In genomic region chr17:67480959-67481358, GRCh38 we compare ENCODE assay signal across 7 cellular contexts.
DNase-seq lines count a peak whose midpoint lies in the region; ATAC-seq and TF ChIP-seq lines count a peak whose summit lies in the region.
"Not testable (repeated sequence)": the region's sequence is repeated elsewhere in the genome, so short reads cannot be mapped to it uniquely, and the experiment has no call there.

No MANE protein-coding gene starts in this region.

- not testable (repeated sequence) for H2BK5ac ChIP-seq in H9 (ENCODE audit: insufficient read length, low read length)

- peak overlapping the region; percentile 82 for H4K5ac ChIP-seq in H9 (ENCODE audit: insufficient read length, low read depth, low read length)

- not testable (repeated sequence) for H2BK15ac ChIP-seq in H9 (ENCODE audit: low read depth, low read length)

- not testable (repeated sequence) for H2AFZ ChIP-seq in H9 (ENCODE audit: low read length); fibroblast of lung (ENCODE audit: low read length)

- not testable (repeated sequence) for H2BK120ac ChIP-seq in H9 (ENCODE audit: low read depth, low read length, poor library complexity, severe bottlenecking)

- H3T11ph ChIP-seq in H9 (ENCODE audit: low read length), result not testable (repeated sequence)

- H4K20me1 ChIP-seq in H9 (ENCODE audit: control insufficient read depth, insufficient read depth, insufficient read length); fibroblast of lung (ENCODE audit: control insufficient read depth, extremely low read depth, insufficient read depth, low read length): not testable (repeated sequence)

- not testable (repeated sequence) for H3K27ac Mint-ChIP-seq in H9
- peak overlapping the region; percentile 92 for H3K27ac Mint-ChIP-seq in activated CD8-positive, alpha-beta T cell treated with anti-CD3 and anti-CD28 coated beads for 36 hours
- H3K27ac Mint-ChIP-seq in activated naive CD8-positive, alpha-beta T cell treated with anti-CD3 and anti-CD28 coated beads, Interleukin-2, amount 50 U/mL, for 24 hours, result peak overlapping the region; percentile 90
- peak overlapping the region; percentile 65 for H3K27ac Mint-ChIP-seq in osteocyte (ENCODE audit: unreplicated experiment)
- peak overlapping the region; percentile 97 for H3K27ac Mint-ChIP-seq in stimulated activated naive CD8-positive, alpha-beta T cell treated with anti-CD3 and anti-CD28 coated beads, Interleukin-15, Interleukin-2, amounts not matched to agents 100 ng/mL and 50 ng/mL, for 24 hours

- H3K36me3 Mint-ChIP-seq in H9 (ENCODE audit: insufficient read depth in 1 of 3, low read depth in 3 of 3); activated CD8-positive, alpha-beta T cell treated with anti-CD3 and anti-CD28 coated beads for 36 hours (ENCODE audit: low read depth); activated naive CD8-positive, alpha-beta T cell treated with anti-CD3 and anti-CD28 coated beads, Interleukin-2, amount 50 U/mL, for 24 hours (ENCODE audit: low read depth); osteocyte (ENCODE audit: unreplicated experiment); stimulated activated naive CD8-positive, alpha-beta T cell treated with anti-CD3 and anti-CD28 coated beads, Interleukin-15, Interleukin-2, amounts not matched to agents 100 ng/mL and 50 ng/mL, for 24 hours (ENCODE audit: low read depth): not testable (repeated sequence)

- H3K79me2 ChIP-seq in H9 (ENCODE audit: insufficient read depth, low read length); fibroblast of lung (ENCODE audit: control insufficient read depth, insufficient read depth, low read length): not testable (repeated sequence)

- not testable (repeated sequence) for H3K27ac ChIP-seq in H9 (ENCODE audit: insufficient read length, low read depth, low read length)
- H3K27ac ChIP-seq in dorsolateral prefrontal cortex (peak overlapping the region in 43 of 59 donors; percentile 6 to 94 (median 66)), fibroblast of lung (ENCODE audit: insufficient read depth, low read length) (peak overlapping the region; percentile 41)

- not testable (repeated sequence) for ATAC-seq in activated CD8-positive, alpha-beta T cell treated with anti-CD3 and anti-CD28 coated beads for 36 hours; activated naive CD8-positive, alpha-beta T cell treated with anti-CD3 and anti-CD28 coated beads, Interleukin-2, amount 50 U/mL, for 24 hours

- H3K4ac ChIP-seq in H9 (ENCODE audit: low read depth, low read length), result not testable (repeated sequence)

- not testable (repeated sequence) for H3K36me3 ChIP-seq in fibroblast of lung (ENCODE audit: control insufficient read depth, insufficient read depth, low read length)

- H2BK20ac ChIP-seq in H9 (ENCODE audit: low read depth, low read length, poor library complexity, severe bottlenecking), result not testable (repeated sequence)

- not testable (repeated sequence) for TF ChIP-seq CTCF in H9 (conservative IDR thresholded peaks at IDR 0.05); activated CD8-positive, alpha-beta T cell treated with anti-CD3 and anti-CD28 coated beads for 36 hours (IDR thresholded peaks at IDR 0.05); dorsolateral prefrontal cortex (IDR thresholded peaks at IDR 0.05 in 54 of 56, conservative IDR thresholded peaks at IDR 0.05 in 2 of 56; ENCODE audit: low read depth in 1 of 56, partially characterized antibody in 56 of 56); fibroblast of lung (conservative IDR thresholded peaks at IDR 0.05 in 1 of 2, IDR thresholded peaks at IDR 0.05 in 1 of 2; ENCODE audit: low read depth in 1 of 2, low read length in 2 of 2); osteocyte (IDR thresholded peaks at IDR 0.05)

- peaks cover 16 to 31% of the 10 kb centered on the region in 2 experiments for H3K4me1 Mint-ChIP-seq in H9
- H3K4me1 Mint-ChIP-seq in activated CD8-positive, alpha-beta T cell treated with anti-CD3 and anti-CD28 coated beads for 36 hours (ENCODE audit: low read depth), result peaks cover 73% of the 10 kb centered on the region
- peaks cover 83% of the 10 kb centered on the region for H3K4me1 Mint-ChIP-seq in activated naive CD8-positive, alpha-beta T cell treated with anti-CD3 and anti-CD28 coated beads, Interleukin-2, amount 50 U/mL, for 24 hours
- peaks cover 41% of the 10 kb centered on the region for H3K4me1 Mint-ChIP-seq in osteocyte (ENCODE audit: unreplicated experiment)
- H3K4me1 Mint-ChIP-seq in stimulated activated naive CD8-positive, alpha-beta T cell treated with anti-CD3 and anti-CD28 coated beads, Interleukin-15, Interleukin-2, amounts not matched to agents 100 ng/mL and 50 ng/mL, for 24 hours (ENCODE audit: low read depth), result peaks cover 89% of the 10 kb centered on the region

- H3K23ac ChIP-seq in H9 (ENCODE audit: insufficient read length, low read depth, low read length), result not testable (repeated sequence)

- H3K9me3 ChIP-seq in H9 (ENCODE audit: control insufficient read depth, low read depth, low read length); fibroblast of lung (ENCODE audit: control insufficient read depth, insufficient read depth, low read depth, low read length): not testable (repeated sequence)

- not testable (repeated sequence) for H3K4me3 Mint-ChIP-seq in H9; activated CD8-positive, alpha-beta T cell treated with anti-CD3 and anti-CD28 coated beads for 36 hours; activated naive CD8-positive, alpha-beta T cell treated with anti-CD3 and anti-CD28 coated beads, Interleukin-2, amount 50 U/mL, for 24 hours; osteocyte (ENCODE audit: unreplicated experiment); stimulated activated naive CD8-positive, alpha-beta T cell treated with anti-CD3 and anti-CD28 coated beads, Interleukin-15, Interleukin-2, amounts not matched to agents 100 ng/mL and 50 ng/mL, for 24 hours

- CTCF ChIA-PET in activated CD8-positive, alpha-beta T cell treated with anti-CD3 and anti-CD28 coated beads for 36 hours (lab: Charles Lee), result interaction anchor here (0.9 to 4.0 kb wide), 5 partner anchors 10 to 106 kb away, joined by 3 to 37 read pairs (median 6); partner anchors contain the start of gene PITPNC1

- H3K56ac ChIP-seq in H9 (ENCODE audit: insufficient read length, low read depth, low read length), result not testable (repeated sequence)

- H3K4me2 ChIP-seq in H9 (ENCODE audit: insufficient read depth, insufficient read length, low read length); fibroblast of lung (ENCODE audit: extremely low read depth, insufficient read depth, low read length): not testable (repeated sequence)

- not testable (repeated sequence) for H2AK5ac ChIP-seq in H9 (ENCODE audit: insufficient read length, low read length)

- not testable (repeated sequence) for H3K9me3 Mint-ChIP-seq in H9; activated CD8-positive, alpha-beta T cell treated with anti-CD3 and anti-CD28 coated beads for 36 hours; activated naive CD8-positive, alpha-beta T cell treated with anti-CD3 and anti-CD28 coated beads, Interleukin-2, amount 50 U/mL, for 24 hours; osteocyte (ENCODE audit: unreplicated experiment); stimulated activated naive CD8-positive, alpha-beta T cell treated with anti-CD3 and anti-CD28 coated beads, Interleukin-15, Interleukin-2, amounts not matched to agents 100 ng/mL and 50 ng/mL, for 24 hours

- not testable (repeated sequence) for H3K9ac ChIP-seq in H9 (ENCODE audit: extremely low read depth, insufficient read length, low read length); fibroblast of lung (ENCODE audit: insufficient read depth, low read length)

- H3K79me1 ChIP-seq in H9 (ENCODE audit: insufficient read depth, low read depth, low read length, poor library complexity, severe bottlenecking), result not testable (repeated sequence)

- H3K4me1 ChIP-seq in H9 (ENCODE audit: insufficient read depth, low read length); fibroblast of lung (ENCODE audit: control insufficient read depth, extremely low read depth, insufficient read depth, low read length): not testable (repeated sequence)

- H4K8ac ChIP-seq in H9 (replicated peaks; ENCODE audit: insufficient read length, low read depth, low read length), result not testable (repeated sequence)

- H3K14ac ChIP-seq in H9 (ENCODE audit: insufficient read depth, low read length), result not testable (repeated sequence)

- WGBS in H9 (ENCODE audit: extremely low coverage, insufficient read length, low lambda C conversion rate), result no CpG with 5 or more reads among the region's 11 CpGs

- H3K4me3 ChIP-seq in dorsolateral prefrontal cortex; fibroblast of lung (replicated peaks in 1 of 4; ENCODE audit: control extremely low read depth in 1 of 4, insufficient read depth in 1 of 4, low read depth in 3 of 4, low read length in 4 of 4): not testable (repeated sequence)

- intact Hi-C loops in activated CD8-positive, alpha-beta T cell treated with anti-CD3 and anti-CD28 coated beads for 36 hours (cut with micrococcal nuclease); dorsolateral prefrontal cortex (cut with DNase I): not testable (repeated sequence)

- not testable (repeated sequence) for DNase-seq in H9; activated CD8-positive, alpha-beta T cell treated with anti-CD3 and anti-CD28 coated beads for 36 hours; activated naive CD8-positive, alpha-beta T cell treated with anti-CD3 and anti-CD28 coated beads, Interleukin-2, amount 50 U/mL, for 24 hours; dorsolateral prefrontal cortex; fibroblast of lung (ENCODE audit: low read depth in 2 of 2)
- DNase-seq in osteocyte (ENCODE audit: extremely low spot score, unreplicated experiment), result peak; percentile 60

- H3K27me3 ChIP-seq in H9 (ENCODE audit: insufficient read depth, low read length); dorsolateral prefrontal cortex; fibroblast of lung (ENCODE audit: control insufficient read depth, insufficient read depth, low read length): not testable (repeated sequence)

- not testable (repeated sequence) for H3K18ac ChIP-seq in H9 (ENCODE audit: insufficient read length, low read depth, low read length)

- not testable (repeated sequence) for H2BK12ac ChIP-seq in H9 (ENCODE audit: insufficient read length, low read depth, low read length)

- POLR2A ChIA-PET in activated CD8-positive, alpha-beta T cell treated with anti-CD3 and anti-CD28 coated beads for 36 hours (lab: Charles Lee), result interaction anchor here (1.3 to 10.6 kb wide), 3 partner anchors 21 to 103 kb away, joined by 3 to 86 read pairs (median 6); partner anchors contain the start of gene PITPNC1

- H4K91ac ChIP-seq in H9 (ENCODE audit: insufficient read length, low read depth, low read length), result not testable (repeated sequence)

- H3K23me2 ChIP-seq in H9 (ENCODE audit: insufficient read length, low read depth, low read length, poor library complexity, severe bottlenecking), result not testable (repeated sequence)

- H3K27me3 Mint-ChIP-seq in H9 (ENCODE audit: low read depth); activated CD8-positive, alpha-beta T cell treated with anti-CD3 and anti-CD28 coated beads for 36 hours; activated naive CD8-positive, alpha-beta T cell treated with anti-CD3 and anti-CD28 coated beads, Interleukin-2, amount 50 U/mL, for 24 hours; osteocyte (ENCODE audit: unreplicated experiment); stimulated activated naive CD8-positive, alpha-beta T cell treated with anti-CD3 and anti-CD28 coated beads, Interleukin-15, Interleukin-2, amounts not matched to agents 100 ng/mL and 50 ng/mL, for 24 hours: not testable (repeated sequence)
